In the genomic region with DNA sequence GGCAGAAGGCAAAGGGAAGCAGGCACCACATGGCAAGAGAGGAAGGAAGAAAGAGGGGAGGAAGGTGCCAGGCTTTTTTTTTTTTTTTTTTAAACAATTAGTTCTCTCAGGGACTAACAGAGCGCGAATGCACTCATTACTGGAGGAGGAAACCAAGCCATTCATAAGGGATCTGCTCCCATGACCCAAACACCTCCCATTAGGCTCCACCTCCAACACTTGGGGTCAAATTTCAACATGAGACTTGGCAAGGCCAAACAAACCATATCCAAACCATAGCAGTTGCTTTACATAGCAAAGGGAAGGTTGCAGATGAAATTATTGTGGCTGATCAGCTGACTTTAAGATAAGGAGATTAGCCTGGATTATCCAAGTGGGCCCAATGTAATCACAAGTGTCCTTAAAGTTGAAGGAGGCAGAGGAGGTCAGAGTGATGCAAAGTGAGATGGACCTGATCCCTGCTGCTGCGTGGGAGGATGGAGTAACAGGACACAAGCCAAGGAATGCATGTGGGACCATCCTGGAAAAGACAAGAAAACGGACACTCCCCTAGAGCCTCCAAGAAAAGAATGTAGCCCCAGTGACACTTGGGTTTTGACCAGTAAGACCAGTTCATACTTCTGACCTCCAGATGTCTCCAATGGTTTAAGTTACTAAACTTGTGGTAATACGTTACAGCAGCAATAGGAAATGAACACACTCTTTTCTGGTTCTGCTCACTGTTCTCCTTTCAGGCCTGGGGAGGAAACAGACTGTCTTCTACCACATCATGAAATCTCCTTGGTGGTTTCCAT, we compare ENCODE assay signal across 12 cellular contexts.
DNase-seq lines count a peak whose midpoint lies in the region; ATAC-seq and TF ChIP-seq lines count a peak whose summit lies in the region.
"Had no signal": no experiment of that assay in that cellular context is flagged by ENCODE, and none has a peak within 500 bp of the region (broad histone marks: within the 10 kb centered on the region; RNA-seq: fewer than 3 reads in every experiment).

No MANE protein-coding gene starts in this region.

- no peak overlapping the region for H3K27ac Mint-ChIP-seq in natural killer cell treated with Interleukin-12 subunit alpha and Interleukin-12 subunit beta and Interleukin-15 and Interleukin-18, amount 100 ng/mL, for 72 hours

- no peaks in the 10 kb centered on the region for H3K27me3 ChIP-seq in colonic mucosa

- peaks cover 7% of the 10 kb centered on the region for H3K36me3 Mint-ChIP-seq in natural killer cell treated with Interleukin-12 subunit alpha and Interleukin-12 subunit beta and Interleukin-15 and Interleukin-18, amount 100 ng/mL, for 72 hours

- peaks cover 5 to 15% of the 10 kb centered on the region in 2 donors for H3K4me1 Mint-ChIP-seq in natural killer cell treated with Interleukin-12 subunit alpha and Interleukin-12 subunit beta and Interleukin-15 and Interleukin-18, amount 100 ng/mL, for 72 hours (ENCODE audit: low read depth in 2 of 2)

- POLR2A ChIA-PET in RWPE1 (lab: Yijun Ruan, JAX; ENCODE audit: low non-redundant PET), result no interaction called here

- H3K4me3 ChIP-seq in colonic mucosa, result no peak overlapping the region
- H3K4me3 ChIP-seq: GM23248 had no signal

- TF ChIP-seq CTCF in GM13976 (IDR thresholded peaks at IDR 0.05; ENCODE audit: borderline replicate concordance, control extremely low read depth, extremely low read depth, insufficient read depth, missing control alignments), result no peak
- no peak for TF ChIP-seq CTCF in colonic mucosa (IDR thresholded peaks at IDR 0.05)
- TF ChIP-seq CTCF in RWPE1 (conservative IDR thresholded peaks at IDR 0.05; ENCODE audit: low read depth), result no peak

- H3K27ac ChIP-seq in colonic mucosa (peak overlapping the region; percentile 40), RWPE1 (no peak overlapping the region)
- H3K27ac ChIP-seq: GM23248 had no signal

- no peaks in the 10 kb centered on the region for H3K27me3 Mint-ChIP-seq in natural killer cell treated with Interleukin-12 subunit alpha and Interleukin-12 subunit beta and Interleukin-15 and Interleukin-18, amount 100 ng/mL, for 72 hours

- H3K4me1 ChIP-seq in colonic mucosa, result peaks cover 8% of the 10 kb centered on the region

- peaks cover 5% of the 10 kb centered on the region for H3K9me3 Mint-ChIP-seq in natural killer cell treated with Interleukin-12 subunit alpha and Interleukin-12 subunit beta and Interleukin-15 and Interleukin-18, amount 100 ng/mL, for 72 hours

- H3K4me3 Mint-ChIP-seq in natural killer cell treated with Interleukin-12 subunit alpha and Interleukin-12 subunit beta and Interleukin-15 and Interleukin-18, amount 100 ng/mL, for 72 hours, result no peak overlapping the region

- no peaks in the 10 kb centered on the region for H3K36me3 ChIP-seq in colonic mucosa

- no peak overlapping the region for H3K9ac ChIP-seq in colonic mucosa (ENCODE audit: low read depth in 2 of 2, low read length in 2 of 2)
- H3K9ac ChIP-seq: GM23248 had no signal

- in situ Hi-C loops in GM13976 (cut with MboI; ENCODE audit: low sequenced_read_pairs, unreplicated experiment), result loop anchor here (25.0 kb wide), 1 partner anchor 323 kb away; no protein-coding TSS in a partner anchor

- intact Hi-C loops in colonic mucosa (cut with DNase I), result no loop called here

- CTCF ChIA-PET in RWPE1 (lab: Yijun Ruan, JAX), result no interaction called here

- no peaks in the 10 kb centered on the region for H3K9me3 ChIP-seq in colonic mucosa

- DNase-seq in GM13976 (ENCODE audit: low spot score) (peak; percentile 22), NAMALWA (ENCODE audit: low spot score) (peak; percentile 3), colonic mucosa (no peak), RWPE1 (ENCODE audit: low spot score) (no peak)
- DNase-seq in natural killer cell treated with Interleukin-12 subunit alpha and Interleukin-12 subunit beta and Interleukin-15 and Interleukin-18, amount 100 ng/mL, for 72 hours (ENCODE audit: low spot score), result no peak
- no peak for DNase-seq in stimulated activated naive CD4-positive, alpha-beta T cell treated with Interleukin-2 at 50 U/mL for 16 hours (lab: John Stamatoyannopoulos, UW)
- DNase-seq: activated CD4-positive, alpha-beta T cell treated with anti-CD3 and anti-CD28 coated beads, Interleukin-2, amount 50 U/mL, for 4 hours; GM23248; kidney; NCI-H2081 had no signal

- ATAC-seq in natural killer cell treated with Interleukin-12 subunit alpha and Interleukin-12 subunit beta and Interleukin-15 and Interleukin-18, amount 100 ng/mL, for 72 hours, result peak; percentile 63 to 64
- ATAC-seq in HG03457 (IDR thresholded peaks at IDR 0.05; ENCODE audit: unreplicated experiment), result no peak
- ATAC-seq in esophagus mucosa, result no peak

Comparison
In these comparisons a context has a peak if more than half of its experiments do, and no peak if none do; other contexts are left out.
1. DNase-seq: peak in GM13976 (single experiment) and NAMALWA (single experiment); none in colonic mucosa (single experiment), natural killer cell treated with Interleukin-12 subunit alpha and Interleukin-12 subunit beta and Interleukin-15 and Interleukin-18, amount 100 ng/mL, for 72 hours (single experiment), RWPE1 (single experiment) and stimulated activated naive CD4-positive, alpha-beta T cell treated with Interleukin-2 at 50 U/mL for 16 hours (single experiment).
2. ATAC-seq: peak in natural killer cell treated with Interleukin-12 subunit alpha and Interleukin-12 subunit beta and Interleukin-15 and Interleukin-18, amount 100 ng/mL, for 72 hours (2 of 2); none in HG03457 (single experiment) and esophagus mucosa (single experiment).